In genomic region chr6:109316909-109317308, GRCh38 we compare ENCODE assay signal across 23 cellular contexts.
"Had no signal": no experiment of that assay in that cellular context is flagged by ENCODE, and none has a peak within 500 bp of the region (broad histone marks: within the 10 kb centered on the region; RNA-seq: fewer than 3 reads in every experiment).

No MANE protein-coding gene starts in this region.

- H3K4me3 Mint-ChIP-seq: activated naive CD8-positive, alpha-beta T cell; activated T-cell treated with anti-CD3 and anti-CD28 coated beads, Interleukin-2, amount 50 U/mL, for 72 hours; endodermal cell; mesothelial cell of epicardium; naive thymus-derived CD4-positive, alpha-beta T cell; neural crest cell; type B pancreatic cell; WTC11 had no signal

- H3K4me3 ChIP-seq: heart left ventricle, psoas muscle, uterus had no signal

- H3K36me3 ChIP-seq: brain microvascular endothelial cell, heart left ventricle, uterus had no signal

- H3K4me1 ChIP-seq: parathyroid adenoma, uterus had no signal

- DNase-seq: activated CD4-positive, alpha-beta T cell treated with anti-CD3 and anti-CD28 coated beads, Interleukin-2, amount 50 U/mL, for 4 hours; activated naive CD4-positive, alpha-beta T cell treated with Interleukin-2 at 50 U/mL for 16 hours; activated T-cell treated with anti-CD3 and anti-CD28 coated beads for 4 hours; activated T-cell treated with anti-CD3 and anti-CD28 coated beads, Interleukin-2, amount 50 U/mL, for 72 hours; brain microvascular endothelial cell; endodermal cell; foreskin fibroblast; heart left ventricle; kidney glomerular epithelial cell; naive thymus-derived CD4-positive, alpha-beta T cell; nucleus accumbens; psoas muscle; stimulated activated CD4-positive, alpha-beta T cell treated with anti-CD3 and anti-CD28 coated beads, Interleukin-15, amount 100 ng/mL, for 24 hours; stimulated activated CD4-positive, alpha-beta T cell treated with anti-CD3 and anti-CD28 coated beads, Interleukin-2, amount 100 ng/mL, for 24 hours; stimulated activated naive CD4-positive, alpha-beta T cell treated with Interleukin-2 at 50 U/mL for 16 hours; T-helper 2 cell; uterus had no signal

- H3K27ac ChIP-seq: brain microvascular endothelial cell, heart left ventricle, parathyroid adenoma, psoas muscle, uterus had no signal

- ATAC-seq: activated T-cell treated with anti-CD3 and anti-CD28 coated beads, Interleukin-2, amount 50 U/mL, for 72 hours; heart left ventricle; naive thymus-derived CD4-positive, alpha-beta T cell; psoas muscle; WTC11 had no signal

- H2AFZ ChIP-seq: parathyroid adenoma had no signal

- H3K27me3 ChIP-seq: brain microvascular endothelial cell, heart left ventricle, uterus had no signal

- H3K9me3 Mint-ChIP-seq: activated T-cell treated with anti-CD3 and anti-CD28 coated beads, Interleukin-2, amount 50 U/mL, for 72 hours; endodermal cell; mesothelial cell of epicardium; naive thymus-derived CD4-positive, alpha-beta T cell; neural crest cell; type B pancreatic cell; WTC11 had no signal

- H3K9me3 ChIP-seq: heart left ventricle, psoas muscle, uterus had no signal

- H3K27ac Mint-ChIP-seq: activated naive CD8-positive, alpha-beta T cell; activated T-cell treated with anti-CD3 and anti-CD28 coated beads, Interleukin-2, amount 50 U/mL, for 72 hours; endodermal cell; mesothelial cell of epicardium; naive thymus-derived CD4-positive, alpha-beta T cell; type B pancreatic cell; WTC11 had no signal

- H3K9ac ChIP-seq: parathyroid adenoma had no signal

- H3K27me3 Mint-ChIP-seq: activated naive CD8-positive, alpha-beta T cell; naive thymus-derived CD4-positive, alpha-beta T cell; type B pancreatic cell had no signal

- H3K36me3 Mint-ChIP-seq: activated naive CD8-positive, alpha-beta T cell; mesothelial cell of epicardium; naive thymus-derived CD4-positive, alpha-beta T cell; type B pancreatic cell; WTC11 had no signal

- H3K79me2 ChIP-seq: parathyroid adenoma had no signal
